ENCODE assay signal across 2 cellular contexts in genomic region chr3:56347219-56347871, GRCh38.
TF ChIP-seq lines count a peak whose summit lies in the region.

No MANE protein-coding gene starts in this region.

TF ChIP-seq in SK-N-SH, 30 proteins besides CTCF, POLR2A, EP300 and RAD21 (continued from another document):
- TF ChIP-seq ZBTB33 (IDR thresholded peaks at IDR 0.05; ENCODE audit: borderline replicate concordance, low read depth): no peak
- no peak for TF ChIP-seq TAF1 (IDR thresholded peaks at IDR 0.05; ENCODE audit: borderline replicate concordance, low read depth, low read length)
- no peak for TF ChIP-seq RFX5 (IDR thresholded peaks at IDR 0.05; ENCODE audit: low read length)
- TF ChIP-seq USF2 (IDR thresholded peaks at IDR 0.05; ENCODE audit: borderline replicate concordance, low read depth, low read length): no peak
- TF ChIP-seq RXRA (IDR thresholded peaks at IDR 0.05; ENCODE audit: borderline replicate concordance, low read depth): no peak
- no peak for TF ChIP-seq FOSL2 (IDR thresholded peaks at IDR 0.05; ENCODE audit: borderline replicate concordance, low read depth)
- no peak for TF ChIP-seq FOXJ3 (CRISPR knock-in tag; IDR thresholded peaks at IDR 0.05)
- no peak for TF ChIP-seq YY1 (IDR thresholded peaks at IDR 0.05; ENCODE audit: low read depth)

TF ChIP-seq in SK-N-SH treated with all-trans-retinoic acid at 6 μM for 48 hours, 23 proteins besides CTCF, POLR2A, EP300 and RAD21 (continued from another document):
- no peak for TF ChIP-seq ZNF70 (CRISPR knock-in tag; IDR thresholded peaks at IDR 0.05)
- TF ChIP-seq PPARA (CRISPR knock-in tag; IDR thresholded peaks at IDR 0.05; ENCODE audit: borderline replicate concordance): no peak
